24 cellular contexts compared by ENCODE assay signal in the genomic region with DNA sequence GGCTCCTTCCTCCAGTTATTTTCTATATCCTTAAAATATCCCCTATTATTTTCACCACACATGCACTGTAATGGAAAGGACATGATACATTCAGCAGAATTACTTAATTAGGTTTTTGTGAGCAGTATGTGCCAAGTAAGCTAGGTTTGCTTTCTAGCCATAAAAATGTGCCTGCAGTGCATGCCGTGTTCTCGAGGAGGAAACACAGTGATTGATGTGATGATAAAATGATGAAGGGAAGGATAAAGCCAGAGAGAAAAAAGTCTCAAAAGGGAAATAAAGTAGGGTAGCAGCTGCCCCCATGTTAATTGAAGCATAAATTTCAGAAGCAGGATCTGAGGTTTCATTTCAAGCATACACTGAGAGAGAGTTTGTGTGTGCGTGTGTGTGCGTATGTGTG.
"Had no signal": no experiment of that assay in that cellular context is flagged by ENCODE, and none has a peak within 500 bp of the region (broad histone marks: within the 10 kb centered on the region; RNA-seq: fewer than 3 reads in every experiment).

No MANE protein-coding gene starts in this region.

- ATAC-seq: foreskin keratinocyte; gastroesophageal sphincter; heart left ventricle; left lung; naive thymus-derived CD4-positive, alpha-beta T cell; right cardiac atrium; stimulated activated naive B cell treated with anti-CD40 and anti-IgM and Interleukin-4, amounts not matched to agents 10 μg/mL and 1 μg/mL and 100 μg/mL, for 72 hours had no signal

- H3K36me3 ChIP-seq: colonic mucosa, esophagus muscularis mucosa, gastroesophageal sphincter, heart left ventricle, left lung, prostate gland, sigmoid colon, thoracic aorta, tibial nerve, upper lobe of left lung, vagina had no signal

- H3K4me3 ChIP-seq: colonic mucosa, esophagus muscularis mucosa, gastroesophageal sphincter, heart left ventricle, hepatocyte, left lung, prostate gland, sigmoid colon, thoracic aorta, tibial nerve, upper lobe of left lung, vagina had no signal

- H3K9me3 ChIP-seq: colonic mucosa, esophagus muscularis mucosa, gastroesophageal sphincter, heart left ventricle, left lung, prostate gland, sigmoid colon, thoracic aorta, tibial nerve, upper lobe of left lung, vagina had no signal

- H3K27me3 ChIP-seq: colonic mucosa, esophagus muscularis mucosa, foreskin keratinocyte, gastroesophageal sphincter, heart left ventricle, hepatocyte, left lung, sigmoid colon, tibial nerve, upper lobe of left lung, vagina had no signal

- H3K4me1 ChIP-seq: colonic mucosa, esophagus muscularis mucosa, foreskin keratinocyte, gastroesophageal sphincter, heart left ventricle, left lung, prostate gland, tibial nerve, upper lobe of left lung, vagina had no signal

- H3K79me2 ChIP-seq: hepatocyte had no signal

- DNase-seq: colonic mucosa; dermis blood vessel endothelial cell; effector memory CD4-positive, alpha-beta T cell; foreskin keratinocyte; heart left ventricle; kidney; left lung; mesenchymal stem cell; naive thymus-derived CD4-positive, alpha-beta T cell; nephron progenitor cell; nucleus accumbens; right cardiac atrium; sigmoid colon; stimulated activated CD4-positive, alpha-beta T cell treated with anti-CD3 and anti-CD28 coated beads, Interleukin-2, amount 100 ng/mL, for 24 hours; stimulated activated CD4-positive, alpha-beta T cell treated with anti-CD3 and anti-CD28 coated beads, Interleukin-4, amount 100 ng/mL, for 4 hours; stimulated activated naive B cell treated with anti-CD40 and anti-IgM and Interleukin-4, amounts not matched to agents 10 μg/mL and 1 μg/mL and 100 μg/mL, for 72 hours; upper lobe of left lung had no signal

- H2AFZ ChIP-seq: hepatocyte had no signal

- H3K4me2 ChIP-seq: hepatocyte had no signal

- H3K27ac ChIP-seq: colonic mucosa, esophagus muscularis mucosa, foreskin keratinocyte, gastroesophageal sphincter, heart left ventricle, hepatocyte, left lung, prostate gland, sigmoid colon, thoracic aorta, tibial nerve, upper lobe of left lung, vagina had no signal
